Comparison of ENCODE assay signal across 7 cellular contexts in genomic region chr1:200668514-200669313, GRCh38. TPM values are rescaled to one million over a fixed set of nuclear protein-coding genes. Genes with fewer than 3 reads are reported as not detected.
A peak's percentile ranks its signal among the peaks of the same experiment; 100 is the strongest.
DNase-seq lines count a peak whose midpoint lies in the region; ATAC-seq and TF ChIP-seq lines count a peak whose summit lies in the region.

No MANE protein-coding gene starts in this region.

- POLR2A ChIA-PET in T-cell (lab: Charles Lee), result interaction anchor here (0.6 to 1.1 kb wide), 2 partner anchors 9 to 46 kb away, joined by 3 to 6 read pairs; no protein-coding TSS in a partner anchor
- POLR2A ChIA-PET in HEK293T (lab: Yijun Ruan, JAX), result interaction anchor here (0.8 to 3.2 kb wide), 15 partner anchors 10 to 149 kb away, joined by 3 to 26 read pairs (median 3); partner anchors contain the start of genes CAMSAP2 and KIF14

- H3K23ac ChIP-seq in H9 (ENCODE audit: insufficient read length, low read depth, low read length), result no peak overlapping the region

- no peak overlapping the region for H2BK20ac ChIP-seq in H9 (ENCODE audit: low read depth, low read length, poor library complexity, severe bottlenecking)

- H3K27ac Mint-ChIP-seq in H9, result peak overlapping the region; percentile 94 to 95 (median 94)
- H3K27ac Mint-ChIP-seq in T-cell, result peak overlapping the region; percentile 58 to 83

- DNase-seq in H9 (no peak), T-cell (no peak), foreskin fibroblast (peak in 1 of 2 donors; percentile 6), HEK293T (ENCODE audit: extremely low spot score) (no peak), NCI-H524 treated with DMSO at 0.1 percent for 48 hours (lab: John Stamatoyannopoulos, UW) (no peak)
- DNase-seq in activated CD8-positive, alpha-beta memory T cell treated with anti-CD3 and anti-CD28 coated beads, Interleukin-2, amount 50 U/mL, for 48 hours, result no peak

- no peak overlapping the region for H3K56ac ChIP-seq in H9 (ENCODE audit: insufficient read length, low read depth, low read length)

- H3K4me1 Mint-ChIP-seq in H9 (peaks cover 34 to 45% of the 10 kb centered on the region in 2 experiments), T-cell (peaks cover 53 to 60% (median 59%) of the 10 kb centered on the region in 3 donors)

- H3K4ac ChIP-seq in H9 (ENCODE audit: low read depth, low read length), result no peak overlapping the region; the same call in 1 of the 2 replicates

- no peak overlapping the region for H4K8ac ChIP-seq in H9 (replicated peaks; ENCODE audit: insufficient read length, low read depth, low read length)

- peaks cover 4 to 36% (median 24%) of the 10 kb centered on the region in 3 experiments; a peak in 6 of 7 replicates for H3K36me3 Mint-ChIP-seq in H9 (ENCODE audit: insufficient read depth in 1 of 3, low read depth in 3 of 3)
- H3K36me3 Mint-ChIP-seq in T-cell, result peaks cover 30% of the 10 kb centered on the region

- peaks cover 8% of the 10 kb centered on the region for H3K23me2 ChIP-seq in H9 (ENCODE audit: insufficient read length, low read depth, low read length, poor library complexity, severe bottlenecking)

- H3K27ac ChIP-seq in H9 (ENCODE audit: insufficient read length, low read depth, low read length), result no peak overlapping the region

- WGBS in H9 (ENCODE audit: extremely low coverage, insufficient read length, low lambda C conversion rate), result no CpG with 5 or more reads among the region's 7 CpGs

- CTCF ChIA-PET in T-cell (lab: Charles Lee), result interaction anchor here (0.8 to 3.9 kb wide), 2 partner anchors 47 kb away, joined by 6 to 54 read pairs; no protein-coding TSS in a partner anchor
- CTCF ChIA-PET in HEK293T (lab: Yijun Ruan, JAX), result interaction anchor here (0.6 to 1.0 kb wide), 2 partner anchors 46 to 120 kb away, joined by 3 read pairs; no protein-coding TSS in a partner anchor

- H3K27me3 ChIP-seq in H9 (ENCODE audit: insufficient read depth, low read length) (no peaks in the 10 kb centered on the region), skeletal muscle satellite cell (ENCODE audit: control insufficient read depth, insufficient read depth, low read length) (no peaks in the 10 kb centered on the region)

- H2BK15ac ChIP-seq in H9 (ENCODE audit: low read depth, low read length), result no peak overlapping the region

- no peak overlapping the region for H2BK12ac ChIP-seq in H9 (ENCODE audit: insufficient read length, low read depth, low read length)

- no peak overlapping the region for H3K18ac ChIP-seq in H9 (ENCODE audit: insufficient read length, low read depth, low read length)

- no peak for ATAC-seq in T-cell (replicated peaks in 1 of 4)

- H4K20me1 ChIP-seq in H9 (ENCODE audit: control insufficient read depth, insufficient read depth, insufficient read length), result no peaks in the 10 kb centered on the region

- peaks cover 4% of the 10 kb centered on the region for H3K79me1 ChIP-seq in H9 (ENCODE audit: insufficient read depth, low read depth, low read length, poor library complexity, severe bottlenecking)

- H2BK5ac ChIP-seq in H9 (ENCODE audit: insufficient read length, low read length), result no peak overlapping the region

- H3K79me2 ChIP-seq in H9 (ENCODE audit: insufficient read depth, low read length), result no peaks in the 10 kb centered on the region

- no peak overlapping the region for H2AK5ac ChIP-seq in H9 (ENCODE audit: insufficient read length, low read length)

- H3K9me3 Mint-ChIP-seq in H9 (no peaks in the 10 kb centered on the region), T-cell (no peaks in the 10 kb centered on the region)

- H3K27me3 Mint-ChIP-seq in H9 (ENCODE audit: low read depth) (no peaks in the 10 kb centered on the region), T-cell (no peaks in the 10 kb centered on the region)

- H3K4me1 ChIP-seq in H9 (ENCODE audit: insufficient read depth, low read length), result peaks cover 10% of the 10 kb centered on the region; the same call in 1 of the 2 replicates
- peaks cover 8% of the 10 kb centered on the region for H3K4me1 ChIP-seq in skeletal muscle satellite cell (ENCODE audit: control insufficient read depth, insufficient read depth, low read length)

- no peak overlapping the region for H3K9ac ChIP-seq in H9 (ENCODE audit: extremely low read depth, insufficient read length, low read length)
- peak overlapping the region; percentile 100 for H3K9ac ChIP-seq in skeletal muscle satellite cell (ENCODE audit: low read depth, low read length)

- H4K5ac ChIP-seq in H9 (ENCODE audit: insufficient read length, low read depth, low read length), result no peak overlapping the region

- no peak overlapping the region for H3K14ac ChIP-seq in H9 (ENCODE audit: insufficient read depth, low read length)

- H3T11ph ChIP-seq in H9 (ENCODE audit: low read length), result no peak overlapping the region

- TF ChIP-seq CTCF in H9 (conservative IDR thresholded peaks at IDR 0.05) (no peak), foreskin fibroblast (IDR thresholded peaks at IDR 0.05; ENCODE audit: low read depth, low read length) (no peak)

- H3K36me3 ChIP-seq in skeletal muscle satellite cell (ENCODE audit: insufficient read depth, low read length), result peaks cover 8% of the 10 kb centered on the region

- H2AFZ ChIP-seq in H9 (ENCODE audit: low read length), result no peak overlapping the region

- H2BK120ac ChIP-seq in H9 (ENCODE audit: low read depth, low read length, poor library complexity, severe bottlenecking), result no peak overlapping the region

- peak overlapping the region; percentile 74 for H3K4me2 ChIP-seq in H9 (ENCODE audit: insufficient read depth, insufficient read length, low read length)
- peak overlapping the region; percentile 90 for H3K4me2 ChIP-seq in skeletal muscle satellite cell (ENCODE audit: low read length)

- peak overlapping the region; percentile 83 to 85 for H3K4me3 Mint-ChIP-seq in H9
- peak overlapping the region; percentile 93 to 95 (median 95) for H3K4me3 Mint-ChIP-seq in T-cell

- H3K9me3 ChIP-seq in H9 (ENCODE audit: control insufficient read depth, low read depth, low read length) (no peaks in the 10 kb centered on the region), skeletal muscle satellite cell (replicated peaks; ENCODE audit: low read length) (no peaks in the 10 kb centered on the region)

- no peak overlapping the region for H4K91ac ChIP-seq in H9 (ENCODE audit: insufficient read length, low read depth, low read length)

- H3K4me3 ChIP-seq in foreskin fibroblast (ENCODE audit: low read depth in 1 of 2, low read length in 2 of 2) (peak overlapping the region; percentile 73 to 74), skeletal muscle satellite cell (ENCODE audit: low read length) (peak overlapping the region; percentile 97)

TF ChIP-seq in HEK293T, 16 proteins besides CTCF, POLR2A, EP300 and RAD21:
- TF ChIP-seq SP1 (IDR thresholded peaks at IDR 0.05) (no peak), L3MBTL2 (conservative IDR thresholded peaks at IDR 0.05) (no peak), TARDBP (IDR thresholded peaks at IDR 0.05) (no peak), FOXM1 (IDR thresholded peaks at IDR 0.05; ENCODE audit: borderline replicate concordance) (no peak), NFRKB (IDR thresholded peaks at IDR 0.05) (no peak), SUZ12 (IDR thresholded peaks at IDR 0.05) (no peak), LEF1 (IDR thresholded peaks at IDR 0.05; ENCODE audit: borderline replicate concordance) (no peak), BHLHE40 (IDR thresholded peaks at IDR 0.05; ENCODE audit: borderline replicate concordance) (no peak)
TF ChIP-seq in HEK293T: peak in this region for 0.

RNA-seq across cellular contexts. Expression of gene DDX59, which starts 1.0 kb away (rescaled TPM):
- total RNA-seq in H9 (2021), result 13.9 and 14.0 TPM in 2 replicates
- total RNA-seq in T-cell, result 10 to 100 TPM; 19.2 to 38.7 (median 31.7) TPM
- total RNA-seq in skeletal muscle satellite cell (2012; rRNA removed), result 11.8 and 12.2 TPM in 2 replicates

RNA-seq across cellular contexts. Expression of gene KIF14, which starts 48.2 kb away (rescaled TPM):
- 17.9 and 18.2 TPM in 2 replicates for total RNA-seq in H9 (2021)
- under 1 TPM; 0.03 to 0.33 (median 0.19) TPM for total RNA-seq in T-cell
- 6.3 and 7.6 TPM in 2 replicates for total RNA-seq in skeletal muscle satellite cell (2012; rRNA removed)

Comparison
In these comparisons a context has a peak if more than half of its experiments do, and no peak if none do; other contexts are left out.
1. RNA of gene KIF14, which starts 48.2 kb away (total RNA-seq): 17.9 to 18.2 TPM in H9; 0.03 to 0.33 TPM in T-cell; every median in the first group is over 10 times any median in the second.